ENCODE assay signal across 11 cellular contexts in genomic region chr3:48594431-48595049, GRCh38. TPM values are rescaled to one million over a fixed set of nuclear protein-coding genes. Genes with fewer than 3 reads are reported as not detected.
DNase-seq lines count a peak whose midpoint lies in the region; ATAC-seq and TF ChIP-seq lines count a peak whose summit lies in the region.
"Had no signal": no experiment of that assay in that cellular context is flagged by ENCODE, and none has a peak within 500 bp of the region (broad histone marks: within the 10 kb centered on the region; RNA-seq: fewer than 3 reads in every experiment).

No MANE protein-coding gene starts in this region.

- peak overlapping the region; percentile 68 for H3K9ac ChIP-seq in fibroblast of lung (ENCODE audit: insufficient read depth, low read length)
- no peak overlapping the region for H3K9ac ChIP-seq in parathyroid adenoma

- TSS peak; percentile 73 for BruUV-seq in Panc1 (replicated peaks; lab: Mats Ljungman, UMichigan)

- peak; percentile 61 for DNase-seq in AG20443 (ENCODE audit: low spot score)
- DNase-seq in Panc1 (ENCODE audit: low read depth, low spot score), result no peak
- DNase-seq in fibroblast of lung (ENCODE audit: low read depth in 2 of 2), result peak; percentile 14 to 43
- no peak for DNase-seq in anterior cingulate cortex (lab: John Stamatoyannopoulos, UW)
- DNase-seq in NCI-H2196 treated with DMSO at 0.1 percent for 48 hours (lab: John Stamatoyannopoulos, UW; ENCODE audit: unreplicated experiment), result no peak
- DNase-seq: MG63; stimulated activated CD4-positive, alpha-beta T cell treated with anti-CD3 and anti-CD28 coated beads, Interleukin-2, amount 100 ng/mL, for 24 hours had no signal

- ATAC-seq in Panc1 (peak; percentile 3), HG02678 (IDR thresholded peaks at IDR 0.05; ENCODE audit: unreplicated experiment) (no peak), GM18502 (IDR thresholded peaks at IDR 0.05; ENCODE audit: poor library complexity, unreplicated experiment) (no peak)

- peak overlapping the region; percentile 32 to 43 for H3K4me3 ChIP-seq in Panc1 (ENCODE audit: low read depth in 2 of 2, low read length in 2 of 2)
- peak overlapping the region; percentile 48 to 62 (median 49) for H3K4me3 ChIP-seq in fibroblast of lung (replicated peaks in 1 of 4; ENCODE audit: control extremely low read depth in 1 of 4, insufficient read depth in 1 of 4, low read depth in 3 of 4, low read length in 4 of 4)
- no peak overlapping the region for H3K4me3 ChIP-seq in parathyroid adenoma (ENCODE audit: low read depth, low read length)
- H3K4me3 ChIP-seq: MG63 had no signal

- H2AFZ ChIP-seq in fibroblast of lung (ENCODE audit: low read length), result peak overlapping the region; percentile 34
- H2AFZ ChIP-seq in parathyroid adenoma, result peak overlapping the region; percentile 53

- no peaks in the 10 kb centered on the region for H3K36me3 ChIP-seq in Panc1 (ENCODE audit: control insufficient read depth, insufficient read depth, low read length)
- H3K36me3 ChIP-seq in fibroblast of lung (ENCODE audit: control insufficient read depth, insufficient read depth, low read length), result peaks cover 9% of the 10 kb centered on the region
- H3K36me3 ChIP-seq in parathyroid adenoma (ENCODE audit: control insufficient read depth, insufficient read depth, low read length), result no peaks in the 10 kb centered on the region

- no peak for TF ChIP-seq CTCF in Panc1 (IDR thresholded peaks at IDR 0.05)
- no peak for TF ChIP-seq CTCF in fibroblast of lung (conservative IDR thresholded peaks at IDR 0.05 in 1 of 2, IDR thresholded peaks at IDR 0.05 in 1 of 2; ENCODE audit: low read depth in 1 of 2, low read length in 2 of 2)
- TF ChIP-seq CTCF in parathyroid adenoma (IDR thresholded peaks at IDR 0.05), result no peak

- CTCF ChIA-PET in Panc1 (lab: Charles Lee), result no interaction called here

- no peaks in the 10 kb centered on the region for H4K20me1 ChIP-seq in fibroblast of lung (ENCODE audit: control insufficient read depth, extremely low read depth, insufficient read depth, low read length)

- peak overlapping the region; percentile 92 for H3K4me2 ChIP-seq in fibroblast of lung (ENCODE audit: extremely low read depth, insufficient read depth, low read length)
- H3K4me2 ChIP-seq in parathyroid adenoma (ENCODE audit: low read length), result no peak overlapping the region

- H3K9me3 ChIP-seq in Panc1 (ENCODE audit: control insufficient read depth, insufficient read depth, low read depth, low read length) (no peaks in the 10 kb centered on the region), fibroblast of lung (ENCODE audit: control insufficient read depth, insufficient read depth, low read depth, low read length) (no peaks in the 10 kb centered on the region), parathyroid adenoma (ENCODE audit: control insufficient read depth, low read length) (no peaks in the 10 kb centered on the region)
- H3K9me3 ChIP-seq: MG63 had no signal

- no peaks in the 10 kb centered on the region for H3K79me2 ChIP-seq in fibroblast of lung (ENCODE audit: control insufficient read depth, insufficient read depth, low read length)
- H3K79me2 ChIP-seq in parathyroid adenoma, result no peaks in the 10 kb centered on the region

- in situ Hi-C loops in Panc1 (cut with HindIII; ENCODE audit: low pct_unique_long_range_greater_than_20kb, low sequenced_read_pairs), result no loop called here

- intact Hi-C loops in Panc1 (cut with micrococcal nuclease; ENCODE audit: unreplicated experiment), result no loop called here

- POLR2A ChIA-PET in Panc1 (lab: Charles Lee), result no interaction called here

- H3K27ac ChIP-seq in Panc1 (ENCODE audit: low read length) (peak overlapping the region; percentile 57; the same call in 1 of the 2 replicates), fibroblast of lung (ENCODE audit: insufficient read depth, low read length) (peak overlapping the region; percentile 70), parathyroid adenoma (no peak overlapping the region)

- H3K27me3 ChIP-seq in Panc1 (ENCODE audit: control insufficient read depth, insufficient read depth, low read length) (no peaks in the 10 kb centered on the region), fibroblast of lung (ENCODE audit: control insufficient read depth, insufficient read depth, low read length) (no peaks in the 10 kb centered on the region), parathyroid adenoma (ENCODE audit: control insufficient read depth, insufficient read depth, low read length) (no peaks in the 10 kb centered on the region)
- H3K27me3 ChIP-seq: MG63 had no signal

- H3K4me1 ChIP-seq in Panc1 (ENCODE audit: control insufficient read depth, insufficient read depth, low read length), result peaks cover 34% of the 10 kb centered on the region
- peaks cover 44% of the 10 kb centered on the region for H3K4me1 ChIP-seq in fibroblast of lung (ENCODE audit: control insufficient read depth, extremely low read depth, insufficient read depth, low read length)
- H3K4me1 ChIP-seq in parathyroid adenoma, result peaks cover 7% of the 10 kb centered on the region

RNA-seq across cellular contexts. Expression of gene COL7A1, which starts 0.6 kb away (rescaled TPM):
- total RNA-seq in Panc1 (2021; ENCODE audit: unreplicated experiment), result 40.0 TPM
- 21.8 TPM for polyA plus RNA-seq in Panc1 (2012; ENCODE audit: insufficient read length)
- total RNA-seq in fibroblast of lung, result 15.9 and 36.7 TPM in 2 replicates
- 3.4 and 3.6 TPM in 2 replicates for polyA plus RNA-seq in fibroblast of lung
- 14.5 and 16.0 TPM in 2 replicates for polyA plus RNA-seq in fibroblast of lung (2012)
- polyA minus RNA-seq in fibroblast of lung (ENCODE audit: low replicate concordance), result 23.6 and 24.3 TPM in 2 replicates

RNA-seq across cellular contexts. Expression of gene UQCRC1, which starts 14.9 kb away (rescaled TPM):
- total RNA-seq in Panc1 (2021; ENCODE audit: unreplicated experiment) (227 TPM), fibroblast of lung (294 and 366 TPM in 2 replicates)
- polyA plus RNA-seq in Panc1 (2012; ENCODE audit: insufficient read length), result 288 TPM
- polyA plus RNA-seq in fibroblast of lung, result 226 and 289 TPM in 2 replicates
- 236 and 297 TPM in 2 replicates for polyA plus RNA-seq in fibroblast of lung (2012)
- 1,337 and 1,368 TPM in 2 replicates for polyA minus RNA-seq in fibroblast of lung (ENCODE audit: low replicate concordance)

RNA-seq across cellular contexts. Expression of gene TMEM89, which starts 27.0 kb away (rescaled TPM):
- not detected for total RNA-seq in Panc1 (2021; ENCODE audit: unreplicated experiment)
- 0.34 TPM for polyA plus RNA-seq in Panc1 (2012; ENCODE audit: insufficient read length)
- total RNA-seq in fibroblast of lung, result not detected in 2 replicates
- polyA plus RNA-seq in fibroblast of lung, result not detected in 2 replicates
- polyA plus RNA-seq in fibroblast of lung (2012), result not detected in 2 replicates
- not detected in 2 replicates for polyA minus RNA-seq in fibroblast of lung (ENCODE audit: low replicate concordance)
- total RNA-seq: T-helper 1 cell treated with Interleukin-12 subunit alpha and Interleukin-12 subunit beta and Interleukin-4 antibody, amounts not matched to agents 30 ng/mL and 1 ng/mL, for 36 hours had no signal

RNA-seq across cellular contexts. Expression of gene UCN2, which starts 31.0 kb away (rescaled TPM):
- total RNA-seq in Panc1 (2021; ENCODE audit: unreplicated experiment), result 1.8 TPM
- 0.64 TPM for polyA plus RNA-seq in Panc1 (2012; ENCODE audit: insufficient read length)
- 0.26 and 0.66 TPM in 2 replicates for total RNA-seq in fibroblast of lung
- polyA plus RNA-seq in fibroblast of lung, result 0.07 and 0.27 TPM in 2 replicates
- polyA plus RNA-seq in fibroblast of lung (2012), result 0.32 and 0.40 TPM in 2 replicates
- polyA minus RNA-seq in fibroblast of lung (ENCODE audit: low replicate concordance), result 3.8 TPM in 1 of 2 replicates, not detected in the other
- total RNA-seq: T-helper 1 cell treated with Interleukin-12 subunit alpha and Interleukin-12 subunit beta and Interleukin-4 antibody, amounts not matched to agents 30 ng/mL and 1 ng/mL, for 36 hours had no signal

RNA-seq across cellular contexts. Expression of gene PFKFB4, which starts 37.9 kb away (rescaled TPM):
- total RNA-seq in Panc1 (2021; ENCODE audit: unreplicated experiment) (6.0 TPM), fibroblast of lung (6.7 and 12.2 TPM in 2 replicates)
- polyA plus RNA-seq in Panc1 (2012; ENCODE audit: insufficient read length), result 13.5 TPM
- polyA plus RNA-seq in fibroblast of lung, result 4.9 and 9.3 TPM in 2 replicates
- polyA plus RNA-seq in fibroblast of lung (2012), result 4.8 and 7.8 TPM in 2 replicates
- polyA minus RNA-seq in fibroblast of lung (ENCODE audit: low replicate concordance), result 11.7 and 16.5 TPM in 2 replicates

Comparison
In these comparisons a context has a peak if more than half of its experiments do, and no peak if none do; other contexts are left out.
1. DNase-seq: peak in AG20443 (single experiment) and fibroblast of lung (2 of 2); none in Panc1 (single experiment), anterior cingulate cortex (0 of 58) and NCI-H2196 treated with DMSO at 0.1 percent for 48 hours (single experiment).